Comparison of ENCODE assay signal across 8 cellular contexts in genomic region chr1:10867138-10867721, GRCh38.
A peak's percentile ranks its signal among the peaks of the same experiment; 100 is the strongest.
DNase-seq lines count a peak whose midpoint lies in the region; ATAC-seq, FAIRE-seq and TF ChIP-seq lines count a peak whose summit lies in the region.

No MANE protein-coding gene starts in this region.

- no peak overlapping the region for H3K27ac Mint-ChIP-seq in astrocyte (ENCODE audit: unreplicated experiment)

- H3K9me3 ChIP-seq in astrocyte (ENCODE audit: insufficient read depth, low read depth, low read length): no peaks in the 10 kb centered on the region
- H3K9me3 ChIP-seq in iPS-20b (ENCODE audit: insufficient read depth, low read depth, low read length): no peaks in the 10 kb centered on the region

- H3K36me3 Mint-ChIP-seq in astrocyte (ENCODE audit: low read depth, unreplicated experiment): no peaks in the 10 kb centered on the region

- H3K9ac ChIP-seq in astrocyte (ENCODE audit: low read length) (peak overlapping the region; percentile 31), iPS-20b (ENCODE audit: low read depth, low read length) (no peak overlapping the region)

- DNase-seq in EH (ENCODE audit: low read depth): peak; percentile 51
- no peak for DNase-seq in Jurkat, Clone E6-1 (ENCODE audit: low read depth, low spot score)
- DNase-seq in T-helper 22 cell (ENCODE audit: low read depth): peak; percentile 39
- DNase-seq in astrocyte (ENCODE audit: low read depth): no peak
- DNase-seq in stimulated activated CD4-positive, alpha-beta T cell treated with anti-CD3 and anti-CD28 coated beads, Interleukin-12 subunit alpha, Interleukin-12 subunit beta, amount 100 ng/mL, for 48 hours (ENCODE audit: low read depth in 2 of 3, low spot score in 1 of 3): peak; percentile 11 to 48 (median 30)

- no peak for ATAC-seq in GM19351 (IDR thresholded peaks at IDR 0.05; ENCODE audit: unreplicated experiment)
- ATAC-seq in HG02973 (IDR thresholded peaks at IDR 0.05; ENCODE audit: unreplicated experiment): no peak

- no peak overlapping the region for H3K27ac ChIP-seq in astrocyte (ENCODE audit: low read depth, low read length)
- H3K27ac ChIP-seq in iPS-20b (ENCODE audit: low read length): no peak overlapping the region

- no peaks in the 10 kb centered on the region for H4K20me1 ChIP-seq in astrocyte (ENCODE audit: insufficient read depth, low read length)

- peak; percentile 27 for TF ChIP-seq CTCF in astrocyte (IDR thresholded peaks at IDR 0.05; ENCODE audit: insufficient read depth, low read depth, low read length)

- no peak overlapping the region for H3K4me3 Mint-ChIP-seq in astrocyte (ENCODE audit: unreplicated experiment)

- no peak for FAIRE-seq in astrocyte (lab: Jason Lieb, UNC)

- peak overlapping the region; percentile 92 for H3K4me2 ChIP-seq in astrocyte (ENCODE audit: low read length)

- peak overlapping the region; percentile 39 for H3K4me3 ChIP-seq in Jurkat, Clone E6-1 (ENCODE audit: low read length)
- H3K4me3 ChIP-seq in astrocyte (ENCODE audit: insufficient read depth, low read depth, low read length) (peak overlapping the region; percentile 28), iPS-20b (ENCODE audit: low read length) (peak overlapping the region; percentile 68; the same call in 1 of the 2 replicates)

- peaks cover 73% of the 10 kb centered on the region for H3K27me3 Mint-ChIP-seq in astrocyte (ENCODE audit: low read depth, unreplicated experiment)

- H2AFZ ChIP-seq in astrocyte (ENCODE audit: low read depth, low read length): peak overlapping the region; percentile 68

- H3K79me2 ChIP-seq in astrocyte (ENCODE audit: insufficient read depth, low read length): no peaks in the 10 kb centered on the region

- H3K27me3 ChIP-seq in astrocyte (ENCODE audit: insufficient read depth, low read length): peaks cover 46% of the 10 kb centered on the region
- H3K27me3 ChIP-seq in iPS-20b (ENCODE audit: insufficient read depth, low read length): peaks cover 63% of the 10 kb centered on the region

- H3K4me1 Mint-ChIP-seq in astrocyte (ENCODE audit: low read depth, unreplicated experiment): peaks cover 8% of the 10 kb centered on the region

- H3K4me1 ChIP-seq in astrocyte (ENCODE audit: insufficient read depth, low read length): peaks cover 5% of the 10 kb centered on the region
- H3K4me1 ChIP-seq in iPS-20b (ENCODE audit: insufficient read depth, low read length): no peaks in the 10 kb centered on the region; the same call in 1 of the 2 replicates

- no peaks in the 10 kb centered on the region for H3K9me3 Mint-ChIP-seq in astrocyte (ENCODE audit: unreplicated experiment)

- H3K36me3 ChIP-seq in astrocyte (ENCODE audit: insufficient read depth, low read length) (no peaks in the 10 kb centered on the region), iPS-20b (ENCODE audit: insufficient read depth, low read depth, low read length) (no peaks in the 10 kb centered on the region)

Comparison
In these comparisons a context has a peak if more than half of its experiments do, and no peak if none do; other contexts are left out.
1. DNase-seq: peak in EH (single experiment), T-helper 22 cell (single experiment) and stimulated activated CD4-positive, alpha-beta T cell treated with anti-CD3 and anti-CD28 coated beads, Interleukin-12 subunit alpha, Interleukin-12 subunit beta, amount 100 ng/mL, for 48 hours (3 of 3); none in Jurkat, Clone E6-1 (single experiment) and astrocyte (single experiment).
2. Peak in every context shown above with its lines, with median percentiles within 50 percentile points of each other: H3K4me3 ChIP-seq.